Comparison of ENCODE assay signal across 1 cellular context in the genomic region with DNA sequence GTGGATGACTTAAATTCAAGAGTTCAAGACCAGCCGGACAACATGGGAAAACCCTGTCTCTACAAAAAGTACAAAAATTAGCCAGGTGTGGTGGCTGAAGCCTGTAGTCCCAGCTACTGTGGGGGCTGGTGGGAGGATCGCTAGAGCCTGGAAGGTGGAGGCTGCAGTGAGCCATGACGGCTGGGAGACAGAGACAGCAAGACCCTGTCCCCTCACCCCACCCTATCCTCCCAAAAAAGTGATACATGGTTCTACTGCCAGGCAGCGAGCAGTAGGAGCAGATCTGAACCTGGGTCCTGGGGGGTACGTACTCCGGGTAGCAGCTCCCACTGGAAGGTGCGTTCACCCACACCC.
TF ChIP-seq lines count a peak whose summit lies in the region.

No MANE protein-coding gene starts in this region.

TF ChIP-seq in IMR-90, 13 proteins besides CTCF, POLR2A, EP300 and RAD21:
- TF ChIP-seq USF2 (IDR thresholded peaks at IDR 0.05; ENCODE audit: low read depth, low read length) = no peak
- no peak for TF ChIP-seq CHD1 (IDR thresholded peaks at IDR 0.05; ENCODE audit: low read depth, low read length)
- TF ChIP-seq FOS (IDR thresholded peaks at IDR 0.05; ENCODE audit: low read depth, low read length) = no peak
- no peak for TF ChIP-seq MAZ (IDR thresholded peaks at IDR 0.05; ENCODE audit: borderline replicate concordance, low read depth, low read length)
- no peak for TF ChIP-seq MAFK (IDR thresholded peaks at IDR 0.05; ENCODE audit: low read depth, low read length)
- no peak for TF ChIP-seq BHLHE40 (IDR thresholded peaks at IDR 0.05; ENCODE audit: low read depth, low read length)
- TF ChIP-seq NFE2L2 (IDR thresholded peaks at IDR 0.05; ENCODE audit: low read depth, low read length) = no peak
- TF ChIP-seq RFX5 (IDR thresholded peaks at IDR 0.05; ENCODE audit: low read depth, low read length) = no peak
- no peak for TF ChIP-seq SMC3 (IDR thresholded peaks at IDR 0.05; ENCODE audit: low read depth, low read length)
- TF ChIP-seq CEBPB (IDR thresholded peaks at IDR 0.05; ENCODE audit: low read depth, low read length) = no peak
- no peak for TF ChIP-seq MXI1 (IDR thresholded peaks at IDR 0.05; ENCODE audit: borderline replicate concordance, low read depth, low read length)
- TF ChIP-seq RCOR1 (IDR thresholded peaks at IDR 0.05; ENCODE audit: insufficient replicate concordance, low read length) = no peak
- TF ChIP-seq, protein P1, sequence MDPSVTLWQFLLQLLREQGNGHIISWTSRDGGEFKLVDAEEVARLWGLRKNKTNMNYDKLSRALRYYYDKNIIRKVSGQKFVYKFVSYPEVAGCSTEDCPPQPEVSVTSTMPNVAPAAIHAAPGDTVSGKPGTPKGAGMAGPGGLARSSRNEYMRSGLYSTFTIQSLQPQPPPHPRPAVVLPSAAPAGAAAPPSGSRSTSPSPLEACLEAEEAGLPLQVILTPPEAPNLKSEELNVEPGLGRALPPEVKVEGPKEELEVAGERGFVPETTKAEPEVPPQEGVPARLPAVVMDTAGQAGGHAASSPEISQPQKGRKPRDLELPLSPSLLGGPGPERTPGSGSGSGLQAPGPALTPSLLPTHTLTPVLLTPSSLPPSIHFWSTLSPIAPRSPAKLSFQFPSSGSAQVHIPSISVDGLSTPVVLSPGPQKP (IDR thresholded peaks at IDR 0.05; ENCODE audit: borderline replicate concordance, low read depth, low read length) = no peak
